In the genomic region with DNA sequence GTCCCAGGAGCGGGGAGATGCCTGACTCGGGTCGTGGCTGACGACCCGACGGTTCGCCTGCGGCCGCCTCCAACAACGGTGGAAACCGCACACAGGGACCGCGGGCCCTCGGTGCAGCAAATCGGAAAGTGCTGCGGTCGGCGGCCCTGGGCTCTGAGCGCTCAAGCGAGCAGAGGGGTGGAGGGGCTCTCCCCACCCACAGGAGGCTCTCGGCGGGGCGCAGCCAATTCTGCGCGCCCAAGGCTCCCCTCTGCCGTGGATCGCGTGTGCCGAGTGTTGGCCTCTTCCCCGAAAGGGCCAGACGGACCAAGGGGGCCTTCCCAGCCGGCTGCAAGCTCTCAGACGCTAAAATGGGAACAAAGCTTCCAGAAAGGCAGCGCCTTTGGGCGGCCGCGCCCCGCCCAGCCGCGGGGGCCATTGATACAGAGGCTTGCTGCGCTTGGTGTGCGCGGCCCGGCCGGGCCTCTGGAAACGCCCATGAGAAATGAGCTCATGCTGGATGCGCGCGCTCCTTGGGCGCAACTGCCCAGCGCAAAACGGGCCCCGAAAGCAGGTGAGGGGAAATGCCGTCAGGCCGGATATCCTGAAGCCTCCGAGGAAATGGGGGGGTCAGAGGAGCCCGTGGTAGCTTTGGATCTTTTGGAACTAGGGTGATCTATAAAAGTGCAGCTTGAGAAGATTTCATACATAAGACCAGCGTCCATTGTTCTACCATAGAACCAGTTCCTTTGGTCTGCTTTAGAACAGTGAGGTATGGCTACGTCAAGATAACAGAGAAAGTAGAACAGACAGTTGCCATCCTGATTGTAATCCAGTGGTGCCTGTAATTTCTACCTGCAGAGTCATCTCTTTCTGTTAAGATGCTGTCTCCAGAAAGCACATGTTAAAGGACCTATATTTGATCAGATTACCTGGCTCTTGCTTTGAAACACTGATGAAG, we compare ENCODE assay signal across 8 cellular contexts. TPM values are rescaled to one million over a fixed set of nuclear protein-coding genes. Genes with fewer than 3 reads are reported as not detected.
DNase-seq lines count a peak whose midpoint lies in the region; ATAC-seq, FAIRE-seq and TF ChIP-seq lines count a peak whose summit lies in the region.

No MANE protein-coding gene starts in this region.

- H3K27me3 ChIP-seq in right atrium auricular region (no peaks in the 10 kb centered on the region), psoas muscle (ENCODE audit: insufficient read depth in 3 of 3, low read length in 2 of 3) (no peaks in the 10 kb centered on the region)

- H3K4me3 ChIP-seq in right atrium auricular region (peak overlapping the region; percentile 73 to 86), psoas muscle (peak overlapping the region; percentile 96)

- no peaks in the 10 kb centered on the region for H3K9me3 Mint-ChIP-seq in T-cell

- peak overlapping the region in 1 of 2 donors; percentile 98 for H3K27ac Mint-ChIP-seq in T-cell

- intact Hi-C loops in psoas muscle (cut with DNase I) = loop anchor here (5.0 to 10.0 kb wide), 3 partner anchors 107 to 438 kb away; no protein-coding TSS in a partner anchor

- in situ Hi-C loops in GM13976 (cut with MboI; ENCODE audit: low sequenced_read_pairs, unreplicated experiment) = loop anchor here (25.0 kb wide), 1 partner anchor 508 kb away; a partner anchor contains a TSS

- FAIRE-seq in urothelium cell line (lab: Jason Lieb, UNC) = peak; percentile 44

- ATAC-seq in HG02759 (IDR thresholded peaks at IDR 0.05; ENCODE audit: unreplicated experiment) (peak; percentile 47), T-cell (replicated peaks in 1 of 4) (peak; percentile 24 to 29 (median 28)), psoas muscle (peak; percentile 62 to 71 (median 64))

- H3K4me1 Mint-ChIP-seq in T-cell = peaks cover 23 to 29% (median 25%) of the 10 kb centered on the region in 3 donors

- TF ChIP-seq CTCF in GM13976 (IDR thresholded peaks at IDR 0.05; ENCODE audit: borderline replicate concordance, control extremely low read depth, extremely low read depth, insufficient read depth, missing control alignments) (no peak), right atrium auricular region (IDR thresholded peaks at IDR 0.05) (no peak), psoas muscle (IDR thresholded peaks at IDR 0.05) (no peak)

- H3K9me3 ChIP-seq in right atrium auricular region = no peaks in the 10 kb centered on the region
- no peaks in the 10 kb centered on the region for H3K9me3 ChIP-seq in psoas muscle

- POLR2A ChIA-PET in T-cell (lab: Charles Lee) = interaction anchor here (0.5 to 1.8 kb wide), 30 partner anchors 11 to 1925 kb away, joined by 3 to 15 read pairs (median 4); a partner anchor contains a TSS

- WGBS in psoas muscle, 3 donors = 0% methylated on average over 49 to 59 of the region's 59 CpGs

- H3K27me3 Mint-ChIP-seq in T-cell = no peaks in the 10 kb centered on the region

- H3K27ac ChIP-seq in right atrium auricular region = peak overlapping the region; percentile 99 to 100
- peak overlapping the region; percentile 100 for H3K27ac ChIP-seq in psoas muscle

- H3K36me3 ChIP-seq in right atrium auricular region = no peaks in the 10 kb centered on the region
- H3K36me3 ChIP-seq in psoas muscle (ENCODE audit: insufficient read depth in 1 of 2, low read depth in 1 of 2) = peaks cover 0 to 3% of the 10 kb centered on the region in 2 donors

- H3K4me3 Mint-ChIP-seq in T-cell = no peak overlapping the region

- CTCF ChIA-PET in T-cell (lab: Charles Lee) = interaction anchor here (0.6 to 2.3 kb wide), 13 partner anchors 17 to 598 kb away, joined by 3 to 14 read pairs (median 3); a partner anchor contains a TSS

- peaks cover 0 to 27% of the 10 kb centered on the region in 2 donors for H3K4me1 ChIP-seq in right atrium auricular region
- H3K4me1 ChIP-seq in psoas muscle = peaks cover 11% of the 10 kb centered on the region

- peak; percentile 77 for DNase-seq in GM13976 (ENCODE audit: low spot score)
- DNase-seq in NCI-H128 (lab: John Stamatoyannopoulos, UW; ENCODE audit: unreplicated experiment) = peak; percentile 87
- peak; percentile 56 to 87 (median 81) for DNase-seq in T-cell
- peak; percentile 81 for DNase-seq in amniotic stem cell (lab: John Stamatoyannopoulos, UW)
- DNase-seq in right atrium auricular region (ENCODE audit: low spot score) = peak; percentile 94
- peak; percentile 91 to 94 for DNase-seq in psoas muscle
- DNase-seq in urothelium cell line (ENCODE audit: low spot score) = peak; percentile 91

- peaks cover 7% of the 10 kb centered on the region for H3K36me3 Mint-ChIP-seq in T-cell

RNA-seq across cellular contexts. Expression of a gene that starts 1.2 kb away (rescaled TPM):
- 10 to 100 TPM; 30.5 to 47.9 (median 32.7) TPM for total RNA-seq in T-cell
- total RNA-seq in right atrium auricular region = 10 to 100 TPM; 31.3 to 42.0 TPM
- 10 to 100 TPM; 33.4 to 43.2 (median 37.8) TPM for total RNA-seq in psoas muscle
- 10 to 100 TPM in 2 of 3 donors, 1 to 10 TPM in 1; 9.1 to 40.5 (median 20.1) TPM for polyA plus RNA-seq in psoas muscle

Comparison
In these comparisons a context has a peak if more than half of its experiments do, and no peak if none do; other contexts are left out.
1. Peak in every context shown above with its lines: DNase-seq, ATAC-seq, H3K4me3 ChIP-seq and H3K27ac ChIP-seq.